8 cellular contexts compared by ENCODE assay signal in genomic region chr16:88264641-88265285, GRCh38.
DNase-seq lines count a peak whose midpoint lies in the region; ATAC-seq and TF ChIP-seq lines count a peak whose summit lies in the region.

No MANE protein-coding gene starts in this region.

- H3K4me1 Mint-ChIP-seq in T-helper 2 cell treated with Interferon-gamma antibody and Interleukin-4, amounts not matched to agents 5 μg/mL and 100 μg/mL, for 36 hours (ENCODE audit: low read depth): no peaks in the 10 kb centered on the region
- H3K4me1 Mint-ChIP-seq in immature natural killer cell: peaks cover 0 to 2% of the 10 kb centered on the region in 2 donors

- no peak for TF ChIP-seq CTCF in brain microvascular endothelial cell (IDR thresholded peaks at IDR 0.05; ENCODE audit: low read depth, low read length, missing control alignments)

- no peak overlapping the region for H3K27ac Mint-ChIP-seq in T-helper 2 cell treated with Interferon-gamma antibody and Interleukin-4, amounts not matched to agents 5 μg/mL and 100 μg/mL, for 36 hours
- no peak overlapping the region for H3K27ac Mint-ChIP-seq in immature natural killer cell

- in situ Hi-C loops in brain microvascular endothelial cell (cut with HindIII; ENCODE audit: low pct_ligation_motif_present, low sequenced_read_pairs): no loop called here

- no peaks in the 10 kb centered on the region for H3K27me3 ChIP-seq in brain microvascular endothelial cell (replicated peaks)

- no peaks in the 10 kb centered on the region for H3K36me3 Mint-ChIP-seq in T-helper 2 cell treated with Interferon-gamma antibody and Interleukin-4, amounts not matched to agents 5 μg/mL and 100 μg/mL, for 36 hours (ENCODE audit: low read depth)
- no peaks in the 10 kb centered on the region for H3K36me3 Mint-ChIP-seq in immature natural killer cell

- H3K4me3 ChIP-seq in brain microvascular endothelial cell (ENCODE audit: low read depth, low read length): peak overlapping the region; percentile 5

- H3K4me3 Mint-ChIP-seq in T-helper 2 cell treated with Interferon-gamma antibody and Interleukin-4, amounts not matched to agents 5 μg/mL and 100 μg/mL, for 36 hours: no peak overlapping the region
- peak overlapping the region in 1 of 5 donors; percentile 21 for H3K4me3 Mint-ChIP-seq in immature natural killer cell

- H3K9me3 Mint-ChIP-seq in T-helper 2 cell treated with Interferon-gamma antibody and Interleukin-4, amounts not matched to agents 5 μg/mL and 100 μg/mL, for 36 hours: no peaks in the 10 kb centered on the region
- no peaks in the 10 kb centered on the region for H3K9me3 Mint-ChIP-seq in immature natural killer cell

- DNase-seq in T-helper 2 cell treated with Interferon-gamma antibody and Interleukin-4, amounts not matched to agents 5 μg/mL and 100 μg/mL, for 36 hours (ENCODE audit: low spot score): peak; percentile 78
- peak; percentile 98 for DNase-seq in brain microvascular endothelial cell
- peak; percentile 30 to 50 (median 40) for DNase-seq in immature natural killer cell
- peak; percentile 76 for DNase-seq in smooth muscle cell of the brain vasculature (ENCODE audit: low read depth, low spot score)
- no peak for DNase-seq in DMS153 (lab: John Stamatoyannopoulos, UW)
- DNase-seq in middle frontal gyrus (ENCODE audit: extremely low spot score, low spot score): no peak

- ATAC-seq in GM18858 (IDR thresholded peaks at IDR 0.05; ENCODE audit: unreplicated experiment): peak; percentile 66
- peak; percentile 71 for ATAC-seq in HG03108 (IDR thresholded peaks at IDR 0.05; ENCODE audit: unreplicated experiment)

- peak overlapping the region; percentile 54 for H3K27ac ChIP-seq in brain microvascular endothelial cell

- H3K27me3 Mint-ChIP-seq in T-helper 2 cell treated with Interferon-gamma antibody and Interleukin-4, amounts not matched to agents 5 μg/mL and 100 μg/mL, for 36 hours (ENCODE audit: low read depth): no peaks in the 10 kb centered on the region
- H3K27me3 Mint-ChIP-seq in immature natural killer cell (ENCODE audit: low read depth in 3 of 3): peaks cover 3 to 7% (median 6%) of the 10 kb centered on the region in 3 donors

- H3K36me3 ChIP-seq in brain microvascular endothelial cell (replicated peaks): no peaks in the 10 kb centered on the region

Comparison
In these comparisons a context has a peak if more than half of its experiments do, and no peak if none do; other contexts are left out.
1. DNase-seq: peak in T-helper 2 cell treated with Interferon-gamma antibody and Interleukin-4, amounts not matched to agents 5 μg/mL and 100 μg/mL, for 36 hours (single experiment), brain microvascular endothelial cell (single experiment), immature natural killer cell (3 of 3) and smooth muscle cell of the brain vasculature (single experiment); none in DMS153 (single experiment) and middle frontal gyrus (single experiment).